In genomic region chr7:38211940-38212339, GRCh38 we compare ENCODE assay signal across 22 cellular contexts. TPM values are rescaled to one million over a fixed set of nuclear protein-coding genes. Genes with fewer than 3 reads are reported as not detected.
DNase-seq lines count a peak whose midpoint lies in the region; ATAC-seq, FAIRE-seq and TF ChIP-seq lines count a peak whose summit lies in the region.
"Had no signal": no experiment of that assay in that cellular context is flagged by ENCODE, and none has a peak within 500 bp of the region (broad histone marks: within the 10 kb centered on the region; RNA-seq: fewer than 3 reads in every experiment).

No MANE protein-coding gene starts in this region.

- H3K27ac Mint-ChIP-seq in nephron progenitor cell: peak overlapping the region; percentile 47
- H3K27ac Mint-ChIP-seq: B cell had no signal

- H3K4me3 ChIP-seq in endothelial cell of umbilical vein (replicated peaks in 1 of 3; ENCODE audit: insufficient read depth in 1 of 3, low read depth in 1 of 3, low read length in 3 of 3) (no peak overlapping the region), small intestine (ENCODE audit: low read depth in 1 of 2, low read length in 2 of 2) (no peak overlapping the region)
- H3K4me3 ChIP-seq: breast epithelium, HAP-1, upper lobe of left lung had no signal

- H3K9me3 Mint-ChIP-seq in nephron progenitor cell: no peaks in the 10 kb centered on the region

- H4K20me1 ChIP-seq in endothelial cell of umbilical vein (replicated peaks; ENCODE audit: control insufficient read depth, extremely low read depth, insufficient read depth, low read length): peaks cover 3% of the 10 kb centered on the region

- CTCF ChIA-PET in endothelial cell of umbilical vein (lab: Charles Lee): interaction anchor here (0.9 to 2.0 kb wide), 4 partner anchors 10 to 158 kb away, joined by 3 to 6 read pairs (median 4); no protein-coding TSS in a partner anchor

- H3K9me3 ChIP-seq in endothelial cell of umbilical vein (replicated peaks; ENCODE audit: control insufficient read depth, insufficient read depth, low read length) (no peaks in the 10 kb centered on the region), small intestine (ENCODE audit: control insufficient read depth, low read depth) (no peaks in the 10 kb centered on the region)
- H3K9me3 ChIP-seq: breast epithelium, HAP-1, upper lobe of left lung had no signal

- dilution Hi-C loops in endothelial cell of umbilical vein (cut with MboI; ENCODE audit: extremely low pct_ligation_motif_present, low sequenced_read_pairs): no loop called here

- no TSS peak for BruUV-seq in endothelial cell of umbilical vein (replicated peaks; lab: Mats Ljungman, UMichigan)

- H2AFZ ChIP-seq in endothelial cell of umbilical vein (ENCODE audit: low read depth, low read length): no peak overlapping the region

- 56 to 94% (median 86%) methylated on average over 3 of the region's 3 CpGs for WGBS in small intestine, 3 donors

- intact Hi-C loops in endothelial cell of umbilical vein (cut with micrococcal nuclease): no loop called here

- FAIRE-seq in endothelial cell of umbilical vein (lab: Jason Lieb, UNC) (no peak), small intestine (lab: Jason Lieb, UNC) (no peak), H54 (lab: Jason Lieb, UNC) (no peak)
- FAIRE-seq: HTR-8/SVneo, keratinocyte had no signal

- TF ChIP-seq CTCF in endothelial cell of umbilical vein (IDR thresholded peaks at IDR 0.05; ENCODE audit: extremely low read depth in 1 of 2, insufficient read depth in 1 of 2, low read depth in 1 of 2, low read length in 2 of 2) (no peak), nephron progenitor cell (IDR thresholded peaks at IDR 0.05) (no peak)

- TF ChIP-seq POLR2A in endothelial cell of umbilical vein (IDR thresholded peaks at IDR 0.05; ENCODE audit: low read depth, low read length) (no peak), H54 (IDR thresholded peaks at IDR 0.05; ENCODE audit: low read depth, low read length) (no peak)

- H3K9me1 ChIP-seq in endothelial cell of umbilical vein (replicated peaks; ENCODE audit: control insufficient read depth, extremely low read depth, insufficient read depth, low read length): no peaks in the 10 kb centered on the region

- peaks cover 13% of the 10 kb centered on the region for H3K4me1 ChIP-seq in endothelial cell of umbilical vein (ENCODE audit: control insufficient read depth, extremely low read depth, insufficient read depth, low read length)
- H3K4me1 ChIP-seq in small intestine (ENCODE audit: control insufficient read depth in 2 of 2, insufficient read depth in 1 of 2, low read depth in 1 of 2, low read length in 1 of 2): peaks cover 0 to 6% of the 10 kb centered on the region in 2 donors
- H3K4me1 ChIP-seq: breast epithelium had no signal

- POLR2A ChIA-PET in endothelial cell of umbilical vein (lab: Charles Lee): no interaction called here

- peaks cover 6% of the 10 kb centered on the region for H3K4me1 Mint-ChIP-seq in nephron progenitor cell

- peaks cover 34% of the 10 kb centered on the region for H3K36me3 Mint-ChIP-seq in nephron progenitor cell (ENCODE audit: low read depth)

- peak; percentile 72 for DNase-seq in Ammon's horn (ENCODE audit: low spot score)
- peak; percentile 39 to 45 for DNase-seq in NCI-H446 (lab: John Stamatoyannopoulos, UW)
- peak; percentile 73 for DNase-seq in endothelial cell of umbilical vein (ENCODE audit: low read depth, low spot score)
- no peak for DNase-seq in nephron progenitor cell
- DNase-seq in epidermal melanocyte (ENCODE audit: insufficient read length, low spot score): no peak
- no peak for DNase-seq in small intestine
- no peak for DNase-seq in H54 (ENCODE audit: insufficient read length, low spot score)
- DNase-seq: activated CD4-positive, alpha-beta T cell treated with anti-CD3 and anti-CD28 coated beads for 4 hours; activated CD8-positive, alpha-beta memory T cell treated with anti-CD3 and anti-CD28 coated beads, Interleukin-2, amount 50 U/mL, for 48 hours; activated naive CD4-positive, alpha-beta T cell treated with anti-CD3 and anti-CD28 coated beads, Interleukin-2, amount 50 U/mL, for 16 hours; DMS79; NCI-H1930; NCI-H748 treated with DMSO at 0.1 percent for 48 hours; RPMI8226; stimulated activated CD4-positive, alpha-beta T cell treated with anti-CD3 and anti-CD28 coated beads, Interleukin-4, amount 100 ng/mL, for 24 hours; upper lobe of left lung had no signal

- H3K27me3 ChIP-seq in endothelial cell of umbilical vein (ENCODE audit: control insufficient read depth in 2 of 2, insufficient read depth in 2 of 2, low read length in 2 of 2) (no peaks in the 10 kb centered on the region), small intestine (ENCODE audit: control insufficient read depth in 2 of 2, insufficient read depth in 2 of 2, low read length in 2 of 2) (no peaks in the 10 kb centered on the region)
- H3K27me3 ChIP-seq: breast epithelium, upper lobe of left lung had no signal

- H3K36me3 ChIP-seq in endothelial cell of umbilical vein (ENCODE audit: control insufficient read depth in 2 of 2, extremely low read depth in 1 of 2, insufficient read depth in 2 of 2, low read length in 2 of 2) (peaks cover 9 to 24% of the 10 kb centered on the region in 2 experiments), small intestine (ENCODE audit: control insufficient read depth in 2 of 2, insufficient read depth in 2 of 2, low read length in 2 of 2) (peaks cover 0 to 6% of the 10 kb centered on the region in 2 donors)
- H3K36me3 ChIP-seq: breast epithelium had no signal

- no peak for ATAC-seq in HG02884 (IDR thresholded peaks at IDR 0.05; ENCODE audit: unreplicated experiment)

- peaks cover 11% of the 10 kb centered on the region for H3K79me2 ChIP-seq in endothelial cell of umbilical vein (ENCODE audit: control insufficient read depth, insufficient read depth, low read length)

- H3K27ac ChIP-seq in endothelial cell of umbilical vein (ENCODE audit: insufficient read depth, low read depth, low read length) (peak overlapping the region; percentile 19), small intestine (ENCODE audit: low read depth in 1 of 2, low read length in 1 of 2) (no peak overlapping the region)
- H3K27ac ChIP-seq: breast epithelium, upper lobe of left lung had no signal

- H3K9ac ChIP-seq in endothelial cell of umbilical vein (replicated peaks; ENCODE audit: extremely low read depth, insufficient read depth, low read length): no peak overlapping the region

- H3K27me3 Mint-ChIP-seq in nephron progenitor cell (ENCODE audit: low read depth, poor library complexity): no peaks in the 10 kb centered on the region
- H3K27me3 Mint-ChIP-seq: B cell had no signal

- H3K4me3 Mint-ChIP-seq in nephron progenitor cell: no peak overlapping the region
- H3K4me3 Mint-ChIP-seq: B cell had no signal

- H3K4me2 ChIP-seq in endothelial cell of umbilical vein (ENCODE audit: insufficient read depth, low read length): no peak overlapping the region

TF ChIP-seq in endothelial cell of umbilical vein, 7 proteins besides CTCF, POLR2A, EP300 and RAD21:
- TF ChIP-seq FOS (IDR thresholded peaks at IDR 0.05; ENCODE audit: borderline replicate concordance, insufficient read depth, low read length): no peak

RNA-seq across cellular contexts. Expression of gene STARD3NL, which starts 33.9 kb away (rescaled TPM):
- 68.9 and 73.6 TPM in 2 replicates for total RNA-seq in endothelial cell of umbilical vein
- polyA plus RNA-seq in endothelial cell of umbilical vein: 43.9 and 52.8 TPM in 2 replicates
- polyA plus RNA-seq in endothelial cell of umbilical vein (2011; cell fraction: cytosol; rRNA removed): 55.4 and 66.6 TPM in 2 replicates
- polyA plus RNA-seq in endothelial cell of umbilical vein (2011; cell fraction: nucleus; rRNA removed): 28.0 and 42.2 TPM in 2 replicates
- 57.3 and 72.8 TPM in 2 replicates for polyA plus RNA-seq in endothelial cell of umbilical vein (2012)
- polyA minus RNA-seq in endothelial cell of umbilical vein: 42.7 and 45.4 TPM in 2 replicates
- 3.3 TPM for polyA minus RNA-seq in endothelial cell of umbilical vein (2011; cell fraction: cytosol; rRNA and poly(A)+ RNA removed)
- polyA minus RNA-seq in endothelial cell of umbilical vein (2011; cell fraction: nucleus; rRNA and poly(A)+ RNA removed): 30.4 and 43.6 TPM in 2 replicates
- polyA plus RNA-seq in small intestine: 10 to 100 TPM; 29.5 to 39.4 (median 34.2) TPM

Comparison
In these comparisons a context has a peak if more than half of its experiments do, and no peak if none do; other contexts are left out.
1. DNase-seq: peak in Ammon's horn (single experiment), NCI-H446 (2 of 2) and endothelial cell of umbilical vein (single experiment); none in nephron progenitor cell (single experiment), epidermal melanocyte (single experiment), small intestine (single experiment) and H54 (single experiment).